ENCODE assay signal across 28 cellular contexts in the genomic region with DNA sequence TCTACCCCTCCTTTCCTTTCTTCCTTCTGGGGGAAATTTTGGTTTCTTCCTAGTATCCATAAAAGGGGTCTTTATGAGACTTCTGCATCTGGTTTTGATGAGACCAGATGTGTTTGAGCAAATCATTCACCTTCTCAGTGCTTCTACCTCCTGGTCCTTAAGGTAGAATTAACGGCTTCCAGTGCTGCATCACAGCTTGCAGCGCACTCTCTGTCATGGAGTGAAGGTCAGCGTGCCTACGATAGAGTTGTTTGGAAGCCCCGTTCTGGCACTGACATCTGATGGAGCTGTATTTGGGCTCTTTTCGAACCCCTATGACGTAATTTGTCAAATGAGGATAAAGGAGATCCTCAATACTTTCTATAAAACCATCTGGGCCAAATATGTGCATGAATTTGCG.
"Had no signal": no experiment of that assay in that cellular context is flagged by ENCODE, and none has a peak within 500 bp of the region (broad histone marks: within the 10 kb centered on the region; RNA-seq: fewer than 3 reads in every experiment).

No MANE protein-coding gene starts in this region.

- FAIRE-seq: astrocyte, bronchial epithelial cell, colon, frontal cortex, TTC549 had no signal

- H3K27ac ChIP-seq: brain microvascular endothelial cell, heart left ventricle, VCaP had no signal

- ATAC-seq: activated CD4-positive, CD25-positive, alpha-beta regulatory T cell treated with anti-CD3 and anti-CD28 coated beads, Interleukin-2, amount 50 U/mL, for 24 hours; activated CD8-positive, alpha-beta T cell treated with anti-CD3 and anti-CD28 coated beads for 36 hours; activated T-cell treated with anti-CD3 and anti-CD28 coated beads, Interleukin-2, amount 50 U/mL, for 4 hours; activated T-helper 17 cell treated with anti-CD3 and anti-CD28 coated beads, Interleukin-2, amount 50 U/mL, for 72 hours; esophagus mucosa had no signal

- H3K27me3 ChIP-seq: brain microvascular endothelial cell, heart left ventricle had no signal

- H3K4me1 Mint-ChIP-seq: activated B cell treated with CpG ODN at 0.5 μM for 24 hours; activated T-helper 17 cell treated with anti-CD3 and anti-CD28 coated beads, Interleukin-2, amount 50 U/mL, for 72 hours had no signal

- H3K36me3 ChIP-seq: brain microvascular endothelial cell, heart left ventricle had no signal

- H3K4me3 ChIP-seq: heart left ventricle had no signal

- H3K4me3 Mint-ChIP-seq: activated B cell treated with CpG ODN at 0.5 μM for 24 hours; activated CD8-positive, alpha-beta T cell treated with anti-CD3 and anti-CD28 coated beads for 36 hours; activated naive CD8-positive, alpha-beta T cell; activated T-cell treated with anti-CD3 and anti-CD28 coated beads, Interleukin-2, amount 50 U/mL, for 4 hours; activated T-helper 17 cell treated with anti-CD3 and anti-CD28 coated beads, Interleukin-2, amount 50 U/mL, for 72 hours had no signal

- H3K9me3 Mint-ChIP-seq: activated B cell treated with CpG ODN at 0.5 μM for 24 hours; activated T-cell treated with anti-CD3 and anti-CD28 coated beads, Interleukin-2, amount 50 U/mL, for 4 hours; activated T-helper 17 cell treated with anti-CD3 and anti-CD28 coated beads, Interleukin-2, amount 50 U/mL, for 72 hours had no signal

- H3K27me3 Mint-ChIP-seq: activated T-helper 17 cell treated with anti-CD3 and anti-CD28 coated beads, Interleukin-2, amount 50 U/mL, for 72 hours had no signal

- H3K9me3 ChIP-seq: heart left ventricle had no signal

- H3K27ac Mint-ChIP-seq: activated B cell treated with CpG ODN at 0.5 μM for 24 hours; activated CD8-positive, alpha-beta T cell treated with anti-CD3 and anti-CD28 coated beads for 36 hours; activated naive CD8-positive, alpha-beta T cell; activated T-helper 17 cell treated with anti-CD3 and anti-CD28 coated beads, Interleukin-2, amount 50 U/mL, for 72 hours had no signal

- H3K36me3 Mint-ChIP-seq: activated naive CD8-positive, alpha-beta T cell had no signal

- DNase-seq: activated B cell treated with CpG ODN at 0.5 μM for 24 hours; activated CD4-positive, alpha-beta T cell treated with anti-CD3 and anti-CD28 coated beads for 48 hours; activated CD4-positive, alpha-beta T cell treated with anti-CD3 and anti-CD28 coated beads, Interleukin-2, amount 50 U/mL, for 1 hour; activated CD4-positive, alpha-beta T cell treated with anti-CD3 and anti-CD28 coated beads, Interleukin-2, amount 50 U/mL, for 48 hours; activated CD8-positive, alpha-beta memory T cell treated with anti-CD3 and anti-CD28 coated beads for 24 hours; activated CD8-positive, alpha-beta T cell treated with anti-CD3 and anti-CD28 coated beads for 36 hours; activated effector memory CD4-positive, alpha-beta T cell treated with Interleukin-2 at 50 U/mL for 16 hours; activated gamma-delta T cell treated with Interleukin-2 at 50 U/mL for 16 hours; activated naive CD4-positive, alpha-beta T cell treated with anti-CD3 and anti-CD28 coated beads, Interleukin-2, amount 50 U/mL, for 16 hours; activated naive CD4-positive, alpha-beta T cell treated with Interleukin-2 at 50 U/mL for 16 hours; activated T-cell treated with anti-CD3 and anti-CD28 coated beads, Interleukin-2, amount 50 U/mL, for 4 hours; amniotic stem cell; brain microvascular endothelial cell; caudate nucleus; effector CD8-positive, alpha-beta T cell; foreskin fibroblast; heart left ventricle; T-helper 2 cell had no signal
